ENCODE assay signal across 1 cellular context in the genomic region with DNA sequence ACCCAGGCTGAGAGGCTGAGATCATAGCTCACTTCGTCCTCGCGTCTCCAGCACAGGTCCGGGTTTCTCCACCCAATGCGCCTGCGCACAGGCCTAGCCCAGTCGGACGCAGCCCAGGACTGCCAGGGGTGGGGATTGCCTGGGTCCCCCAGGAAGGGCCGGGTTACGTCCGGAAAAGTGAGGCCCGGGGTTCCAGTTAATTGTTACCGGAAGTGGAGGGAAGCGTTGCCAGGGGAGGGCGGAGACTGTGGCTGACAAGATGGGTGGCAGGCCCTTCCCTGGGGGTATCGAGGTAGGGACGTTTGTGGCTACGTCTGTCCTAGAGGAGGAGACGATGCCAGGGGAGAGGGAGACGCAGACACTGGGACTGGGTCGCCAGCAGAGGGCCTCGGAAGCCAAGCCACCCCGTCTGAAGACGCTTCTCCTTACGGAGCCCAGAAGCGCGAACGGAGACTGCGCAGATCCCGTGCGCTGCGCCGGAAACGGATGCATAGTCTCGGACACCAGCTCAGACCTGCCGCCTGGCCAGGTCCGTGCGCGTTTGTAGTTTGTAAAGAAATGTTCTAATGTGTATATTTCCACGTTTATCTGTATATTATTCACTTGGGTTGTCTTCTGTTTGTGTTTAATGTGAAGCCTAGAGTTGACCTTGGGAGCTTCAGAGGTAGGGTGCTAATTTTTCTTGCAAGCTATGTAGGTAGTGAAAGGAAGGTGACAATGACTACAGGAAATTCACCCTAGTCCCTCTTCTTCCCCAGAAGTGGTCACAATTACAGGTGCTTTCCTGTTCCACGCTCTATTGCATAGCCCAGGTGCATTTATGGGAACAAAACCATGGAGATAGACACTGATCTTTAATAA.
TF ChIP-seq lines count a peak whose summit lies in the region.

No MANE protein-coding gene starts in this region.

TF ChIP-seq in K562, 482 proteins besides CTCF, POLR2A, EP300 and RAD21 (continued from another document and continues in another):
- TF ChIP-seq, protein P1, sequence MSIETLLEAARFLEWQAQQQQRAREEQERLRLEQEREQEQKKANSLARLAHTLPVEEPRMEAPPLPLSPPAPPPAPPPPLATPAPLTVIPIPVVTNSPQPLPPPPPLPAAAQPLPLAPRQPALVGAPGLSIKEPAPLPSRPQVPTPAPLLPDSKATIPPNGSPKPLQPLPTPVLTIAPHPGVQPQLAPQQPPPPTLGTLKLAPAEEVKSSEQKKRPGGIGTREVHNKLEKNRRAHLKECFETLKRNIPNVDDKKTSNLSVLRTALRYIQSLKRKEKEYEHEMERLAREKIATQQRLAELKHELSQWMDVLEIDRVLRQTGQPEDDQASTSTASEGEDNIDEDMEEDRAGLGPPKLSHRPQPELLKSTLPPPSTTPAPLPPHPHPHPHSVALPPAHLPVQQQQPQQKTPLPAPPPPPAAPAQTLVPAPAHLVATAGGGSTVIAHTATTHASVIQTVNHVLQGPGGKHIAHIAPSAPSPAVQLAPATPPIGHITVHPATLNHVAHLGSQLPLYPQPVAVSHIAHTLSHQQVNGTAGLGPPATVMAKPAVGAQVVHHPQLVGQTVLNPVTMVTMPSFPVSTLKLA (conservative IDR thresholded peaks at IDR 0.05), result peak; percentile 47 to 70; a peak in 2 of 4 replicates
- TF ChIP-seq SMAD2 (IDR thresholded peaks at IDR 0.05; ENCODE audit: low read depth, low read length), result no peak
- TF ChIP-seq MCM3 (IDR thresholded peaks at IDR 0.05), result no peak
- TF ChIP-seq XRCC5 (IDR thresholded peaks at IDR 0.05; ENCODE audit: low read depth, low read length), result no peak; the same call in 1 of the 2 replicates
- TF ChIP-seq, protein P2, sequence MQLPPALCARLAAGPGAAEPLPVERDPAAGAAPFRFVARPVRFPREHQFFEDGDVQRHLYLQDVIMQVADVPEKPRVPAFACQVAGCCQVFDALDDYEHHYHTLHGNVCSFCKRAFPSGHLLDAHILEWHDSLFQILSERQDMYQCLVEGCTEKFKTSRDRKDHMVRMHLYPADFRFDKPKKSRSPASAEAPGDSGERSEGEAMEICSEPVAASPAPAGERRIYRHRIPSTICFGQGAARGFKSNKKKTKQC (CRISPR knock-in tag; IDR thresholded peaks at IDR 0.05), result no peak
- TF ChIP-seq SUPT5H (IDR thresholded peaks at IDR 0.05), result peak; percentile 87
- TF ChIP-seq FIP1L1 (IDR thresholded peaks at IDR 0.05; ENCODE audit: low read depth, low read length, poor library complexity, severe bottlenecking), result peak; percentile 52
- TF ChIP-seq ZNF76 (CRISPR knock-in tag; IDR thresholded peaks at IDR 0.05; ENCODE audit: borderline replicate concordance), result no peak
- peak; percentile 78 for TF ChIP-seq PHB (CRISPR knock-in tag; IDR thresholded peaks at IDR 0.05)
- TF ChIP-seq LCOR (CRISPR knock-in tag; IDR thresholded peaks at IDR 0.05), result peak; percentile 46; the same call in 1 of the 2 replicates
- TF ChIP-seq ZNF778 (CRISPR knock-in tag; IDR thresholded peaks at IDR 0.05), result no peak
- no peak for TF ChIP-seq NEUROD1 (IDR thresholded peaks at IDR 0.05; ENCODE audit: borderline replicate concordance, low read depth, low read length, partially characterized antibody)
- TF ChIP-seq, protein P3, sequence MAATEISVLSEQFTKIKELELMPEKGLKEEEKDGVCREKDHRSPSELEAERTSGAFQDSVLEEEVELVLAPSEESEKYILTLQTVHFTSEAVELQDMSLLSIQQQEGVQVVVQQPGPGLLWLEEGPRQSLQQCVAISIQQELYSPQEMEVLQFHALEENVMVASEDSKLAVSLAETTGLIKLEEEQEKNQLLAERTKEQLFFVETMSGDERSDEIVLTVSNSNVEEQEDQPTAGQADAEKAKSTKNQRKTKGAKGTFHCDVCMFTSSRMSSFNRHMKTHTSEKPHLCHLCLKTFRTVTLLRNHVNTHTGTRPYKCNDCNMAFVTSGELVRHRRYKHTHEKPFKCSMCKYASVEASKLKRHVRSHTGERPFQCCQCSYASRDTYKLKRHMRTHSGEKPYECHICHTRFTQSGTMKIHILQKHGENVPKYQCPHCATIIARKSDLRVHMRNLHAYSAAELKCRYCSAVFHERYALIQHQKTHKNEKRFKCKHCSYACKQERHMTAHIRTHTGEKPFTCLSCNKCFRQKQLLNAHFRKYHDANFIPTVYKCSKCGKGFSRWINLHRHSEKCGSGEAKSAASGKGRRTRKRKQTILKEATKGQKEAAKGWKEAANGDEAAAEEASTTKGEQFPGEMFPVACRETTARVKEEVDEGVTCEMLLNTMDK (IDR thresholded peaks at IDR 0.05; ENCODE audit: borderline replicate concordance, insufficient read depth, low read depth, low read length, poor library complexity, severe bottlenecking), result no peak
- TF ChIP-seq ARID2 (IDR thresholded peaks at IDR 0.05), result peak; percentile 36; the same call in 1 of the 2 replicates
- TF ChIP-seq, protein P4, sequence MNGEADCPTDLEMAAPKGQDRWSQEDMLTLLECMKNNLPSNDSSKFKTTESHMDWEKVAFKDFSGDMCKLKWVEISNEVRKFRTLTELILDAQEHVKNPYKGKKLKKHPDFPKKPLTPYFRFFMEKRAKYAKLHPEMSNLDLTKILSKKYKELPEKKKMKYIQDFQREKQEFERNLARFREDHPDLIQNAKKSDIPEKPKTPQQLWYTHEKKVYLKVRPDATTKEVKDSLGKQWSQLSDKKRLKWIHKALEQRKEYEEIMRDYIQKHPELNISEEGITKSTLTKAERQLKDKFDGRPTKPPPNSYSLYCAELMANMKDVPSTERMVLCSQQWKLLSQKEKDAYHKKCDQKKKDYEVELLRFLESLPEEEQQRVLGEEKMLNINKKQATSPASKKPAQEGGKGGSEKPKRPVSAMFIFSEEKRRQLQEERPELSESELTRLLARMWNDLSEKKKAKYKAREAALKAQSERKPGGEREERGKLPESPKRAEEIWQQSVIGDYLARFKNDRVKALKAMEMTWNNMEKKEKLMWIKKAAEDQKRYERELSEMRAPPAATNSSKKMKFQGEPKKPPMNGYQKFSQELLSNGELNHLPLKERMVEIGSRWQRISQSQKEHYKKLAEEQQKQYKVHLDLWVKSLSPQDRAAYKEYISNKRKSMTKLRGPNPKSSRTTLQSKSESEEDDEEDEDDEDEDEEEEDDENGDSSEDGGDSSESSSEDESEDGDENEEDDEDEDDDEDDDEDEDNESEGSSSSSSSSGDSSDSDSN (IDR thresholded peaks at IDR 0.05; ENCODE audit: borderline replicate concordance in 1 of 2, low read depth in 2 of 2, low read length in 2 of 2), result no peak; a peak in 2 of 4 replicates
- TF ChIP-seq, protein P5, sequence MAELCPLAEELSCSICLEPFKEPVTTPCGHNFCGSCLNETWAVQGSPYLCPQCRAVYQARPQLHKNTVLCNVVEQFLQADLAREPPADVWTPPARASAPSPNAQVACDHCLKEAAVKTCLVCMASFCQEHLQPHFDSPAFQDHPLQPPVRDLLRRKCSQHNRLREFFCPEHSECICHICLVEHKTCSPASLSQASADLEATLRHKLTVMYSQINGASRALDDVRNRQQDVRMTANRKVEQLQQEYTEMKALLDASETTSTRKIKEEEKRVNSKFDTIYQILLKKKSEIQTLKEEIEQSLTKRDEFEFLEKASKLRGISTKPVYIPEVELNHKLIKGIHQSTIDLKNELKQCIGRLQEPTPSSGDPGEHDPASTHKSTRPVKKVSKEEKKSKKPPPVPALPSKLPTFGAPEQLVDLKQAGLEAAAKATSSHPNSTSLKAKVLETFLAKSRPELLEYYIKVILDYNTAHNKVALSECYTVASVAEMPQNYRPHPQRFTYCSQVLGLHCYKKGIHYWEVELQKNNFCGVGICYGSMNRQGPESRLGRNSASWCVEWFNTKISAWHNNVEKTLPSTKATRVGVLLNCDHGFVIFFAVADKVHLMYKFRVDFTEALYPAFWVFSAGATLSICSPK (IDR thresholded peaks at IDR 0.05; ENCODE audit: borderline replicate concordance), result no peak
- TF ChIP-seq, protein P6, sequence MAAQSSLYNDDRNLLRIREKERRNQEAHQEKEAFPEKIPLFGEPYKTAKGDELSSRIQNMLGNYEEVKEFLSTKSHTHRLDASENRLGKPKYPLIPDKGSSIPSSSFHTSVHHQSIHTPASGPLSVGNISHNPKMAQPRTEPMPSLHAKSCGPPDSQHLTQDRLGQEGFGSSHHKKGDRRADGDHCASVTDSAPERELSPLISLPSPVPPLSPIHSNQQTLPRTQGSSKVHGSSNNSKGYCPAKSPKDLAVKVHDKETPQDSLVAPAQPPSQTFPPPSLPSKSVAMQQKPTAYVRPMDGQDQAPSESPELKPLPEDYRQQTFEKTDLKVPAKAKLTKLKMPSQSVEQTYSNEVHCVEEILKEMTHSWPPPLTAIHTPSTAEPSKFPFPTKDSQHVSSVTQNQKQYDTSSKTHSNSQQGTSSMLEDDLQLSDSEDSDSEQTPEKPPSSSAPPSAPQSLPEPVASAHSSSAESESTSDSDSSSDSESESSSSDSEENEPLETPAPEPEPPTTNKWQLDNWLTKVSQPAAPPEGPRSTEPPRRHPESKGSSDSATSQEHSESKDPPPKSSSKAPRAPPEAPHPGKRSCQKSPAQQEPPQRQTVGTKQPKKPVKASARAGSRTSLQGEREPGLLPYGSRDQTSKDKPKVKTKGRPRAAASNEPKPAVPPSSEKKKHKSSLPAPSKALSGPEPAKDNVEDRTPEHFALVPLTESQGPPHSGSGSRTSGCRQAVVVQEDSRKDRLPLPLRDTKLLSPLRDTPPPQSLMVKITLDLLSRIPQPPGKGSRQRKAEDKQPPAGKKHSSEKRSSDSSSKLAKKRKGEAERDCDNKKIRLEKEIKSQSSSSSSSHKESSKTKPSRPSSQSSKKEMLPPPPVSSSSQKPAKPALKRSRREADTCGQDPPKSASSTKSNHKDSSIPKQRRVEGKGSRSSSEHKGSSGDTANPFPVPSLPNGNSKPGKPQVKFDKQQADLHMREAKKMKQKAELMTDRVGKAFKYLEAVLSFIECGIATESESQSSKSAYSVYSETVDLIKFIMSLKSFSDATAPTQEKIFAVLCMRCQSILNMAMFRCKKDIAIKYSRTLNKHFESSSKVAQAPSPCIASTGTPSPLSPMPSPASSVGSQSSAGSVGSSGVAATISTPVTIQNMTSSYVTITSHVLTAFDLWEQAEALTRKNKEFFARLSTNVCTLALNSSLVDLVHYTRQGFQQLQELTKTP (IDR thresholded peaks at IDR 0.05; ENCODE audit: low read depth in 1 of 2, partially characterized antibody in 2 of 2), result no peak
- 0 out of 2 replicates have a peak, but pooled peaks have one; percentile 37 for TF ChIP-seq SMARCC2 (IDR thresholded peaks at IDR 0.05; ENCODE audit: low read depth)
- TF ChIP-seq KDM2B (CRISPR knock-in tag; IDR thresholded peaks at IDR 0.05), result no peak
- TF ChIP-seq HDAC1 (IDR thresholded peaks at IDR 0.05), result peak in 1 of 2 experiments; percentile 74; a peak in 1 of 4 replicates
- no peak for TF ChIP-seq KLF16 (IDR thresholded peaks at IDR 0.05)
- TF ChIP-seq SPI1 (IDR thresholded peaks at IDR 0.05; ENCODE audit: borderline replicate concordance, low read depth, low read length), result 0 out of 2 replicates have a peak, but pooled peaks have one; percentile 3
- no peak for TF ChIP-seq CCAR2 (IDR thresholded peaks at IDR 0.05; ENCODE audit: low read depth, low read length)
- TF ChIP-seq CBX2 (IDR thresholded peaks at IDR 0.05; ENCODE audit: insufficient read depth, low read length, poor library complexity, severe bottlenecking), result no peak
- TF ChIP-seq SMAD1 (IDR thresholded peaks at IDR 0.05; ENCODE audit: low read depth, low read length, partially characterized antibody), result no peak
- TF ChIP-seq ZNF197 (CRISPR knock-in tag; IDR thresholded peaks at IDR 0.05; ENCODE audit: low read depth), result no peak
- TF ChIP-seq, protein P7, sequence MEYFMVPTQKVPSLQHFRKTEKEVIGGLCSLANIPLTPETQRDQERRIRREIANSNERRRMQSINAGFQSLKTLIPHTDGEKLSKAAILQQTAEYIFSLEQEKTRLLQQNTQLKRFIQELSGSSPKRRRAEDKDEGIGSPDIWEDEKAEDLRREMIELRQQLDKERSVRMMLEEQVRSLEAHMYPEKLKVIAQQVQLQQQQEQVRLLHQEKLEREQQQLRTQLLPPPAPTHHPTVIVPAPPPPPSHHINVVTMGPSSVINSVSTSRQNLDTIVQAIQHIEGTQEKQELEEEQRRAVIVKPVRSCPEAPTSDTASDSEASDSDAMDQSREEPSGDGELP (CRISPR knock-in tag; IDR thresholded peaks at IDR 0.05; ENCODE audit: borderline replicate concordance), result peak; percentile 76; the same call in 1 of the 2 replicates
- TF ChIP-seq MED1 (CRISPR knock-in tag; IDR thresholded peaks at IDR 0.05; ENCODE audit: borderline replicate concordance), result no peak
- 0 out of 2 replicates have a peak, but pooled peaks have one; percentile 24 for TF ChIP-seq SMARCA4 (IDR thresholded peaks at IDR 0.05)
- TF ChIP-seq ELF4 (CRISPR knock-in tag; IDR thresholded peaks at IDR 0.05), result peak; percentile 29; the same call in 1 of the 2 replicates
- TF ChIP-seq CXXC5 (CRISPR knock-in tag; IDR thresholded peaks at IDR 0.05), result peak; percentile 87; the same call in 1 of the 2 replicates
- no peak for TF ChIP-seq PHF21A (IDR thresholded peaks at IDR 0.05; ENCODE audit: borderline replicate concordance, low read depth)
- no peak for TF ChIP-seq BRCA1 (IDR thresholded peaks at IDR 0.05)
- TF ChIP-seq BRCA1 (CRISPR knock-in tag; IDR thresholded peaks at IDR 0.05), result no peak
- TF ChIP-seq, protein P8, sequence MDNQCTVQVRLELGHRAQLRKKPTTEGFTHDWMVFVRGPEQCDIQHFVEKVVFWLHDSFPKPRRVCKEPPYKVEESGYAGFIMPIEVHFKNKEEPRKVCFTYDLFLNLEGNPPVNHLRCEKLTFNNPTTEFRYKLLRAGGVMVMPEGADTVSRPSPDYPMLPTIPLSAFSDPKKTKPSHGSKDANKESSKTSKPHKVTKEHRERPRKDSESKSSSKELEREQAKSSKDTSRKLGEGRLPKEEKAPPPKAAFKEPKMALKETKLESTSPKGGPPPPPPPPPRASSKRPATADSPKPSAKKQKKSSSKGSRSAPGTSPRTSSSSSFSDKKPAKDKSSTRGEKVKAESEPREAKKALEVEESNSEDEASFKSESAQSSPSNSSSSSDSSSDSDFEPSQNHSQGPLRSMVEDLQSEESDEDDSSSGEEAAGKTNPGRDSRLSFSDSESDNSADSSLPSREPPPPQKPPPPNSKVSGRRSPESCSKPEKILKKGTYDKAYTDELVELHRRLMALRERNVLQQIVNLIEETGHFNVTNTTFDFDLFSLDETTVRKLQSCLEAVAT (IDR thresholded peaks at IDR 0.05), result peak; percentile 33 to 40; a peak in 2 of 4 replicates
